In the genomic region with DNA sequence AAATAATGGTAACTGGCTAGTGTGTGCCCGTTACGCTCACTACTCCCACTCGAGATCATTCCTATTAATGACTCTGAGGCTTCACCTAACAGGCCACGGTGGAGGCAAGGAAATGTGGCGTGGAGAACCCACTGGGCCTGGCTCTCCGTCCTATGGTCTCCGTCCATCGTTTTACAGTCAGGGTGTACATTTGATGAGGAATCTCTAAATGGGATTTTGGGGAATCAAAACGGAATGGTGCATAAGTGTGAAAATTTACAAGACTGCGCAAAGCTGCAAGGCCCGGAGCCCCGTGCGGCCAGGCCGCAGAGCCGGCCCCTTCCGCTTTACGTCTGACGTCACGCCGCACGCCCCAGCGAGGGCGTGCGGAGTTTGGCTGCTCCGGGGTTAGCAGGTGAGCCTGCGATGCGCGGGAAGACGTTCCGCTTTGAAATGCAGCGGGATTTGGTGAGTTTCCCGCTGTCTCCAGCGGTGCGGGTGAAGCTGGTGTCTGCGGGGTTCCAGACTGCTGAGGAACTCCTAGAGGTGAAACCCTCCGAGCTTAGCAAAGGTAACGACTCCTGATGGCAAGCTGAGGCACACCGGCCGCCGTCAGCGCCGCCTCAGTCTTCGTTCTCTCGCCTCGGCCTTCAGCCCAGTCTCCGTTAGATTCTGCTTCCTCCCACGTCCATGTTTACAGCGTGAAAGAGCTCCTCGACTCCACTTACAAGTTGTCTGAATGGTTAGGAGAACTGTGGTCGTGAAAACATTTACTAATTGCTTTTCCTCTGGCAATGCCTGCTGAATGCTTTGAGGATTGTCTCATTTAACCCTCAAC, we compare ENCODE assay signal across 1 cellular context.
TF ChIP-seq lines count a peak whose summit lies in the region.

RAD51C (plus strand) TSS at position 364 of the 817 bp plus-strand sequence; CDS start at position 406, 42 bp downstream.

TF ChIP-seq in K562, 482 proteins besides CTCF, POLR2A, EP300 and RAD21 (continued from another document and continues in another):
- TF ChIP-seq ZNF140 (CRISPR knock-in tag; IDR thresholded peaks at IDR 0.05): no peak
- TF ChIP-seq BRF1 (IDR thresholded peaks at IDR 0.05; ENCODE audit: borderline replicate concordance, extremely low read depth, insufficient read length): no peak
- no peak for TF ChIP-seq HMG20A (CRISPR knock-in tag; conservative IDR thresholded peaks at IDR 0.05)
- TF ChIP-seq CCAR2 (IDR thresholded peaks at IDR 0.05; ENCODE audit: low read depth, low read length): no peak
- TF ChIP-seq PTTG1 (tag; IDR thresholded peaks at IDR 0.05; ENCODE audit: low read depth): no peak
- TF ChIP-seq ZBTB33 (CRISPR knock-in tag; IDR thresholded peaks at IDR 0.05): peak; percentile 81
- TF ChIP-seq E2F1 (CRISPR knock-in tag; IDR thresholded peaks at IDR 0.05): peak; percentile 92
- TF ChIP-seq, protein P1, sequence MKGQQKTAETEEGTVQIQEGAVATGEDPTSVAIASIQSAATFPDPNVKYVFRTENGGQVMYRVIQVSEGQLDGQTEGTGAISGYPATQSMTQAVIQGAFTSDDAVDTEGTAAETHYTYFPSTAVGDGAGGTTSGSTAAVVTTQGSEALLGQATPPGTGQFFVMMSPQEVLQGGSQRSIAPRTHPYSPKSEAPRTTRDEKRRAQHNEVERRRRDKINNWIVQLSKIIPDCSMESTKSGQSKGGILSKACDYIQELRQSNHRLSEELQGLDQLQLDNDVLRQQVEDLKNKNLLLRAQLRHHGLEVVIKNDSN (CRISPR knock-in tag; IDR thresholded peaks at IDR 0.05): no peak
- peak; percentile 25; the same call in 1 of the 2 replicates for TF ChIP-seq TEAD4 (IDR thresholded peaks at IDR 0.05; ENCODE audit: low read length)
- no peak for TF ChIP-seq TEAD4 (CRISPR knock-in tag; IDR thresholded peaks at IDR 0.05; ENCODE audit: borderline replicate concordance)
- TF ChIP-seq ETV5 (CRISPR knock-in tag; IDR thresholded peaks at IDR 0.05; ENCODE audit: low read depth): peak; percentile 77
- TF ChIP-seq, protein P2, sequence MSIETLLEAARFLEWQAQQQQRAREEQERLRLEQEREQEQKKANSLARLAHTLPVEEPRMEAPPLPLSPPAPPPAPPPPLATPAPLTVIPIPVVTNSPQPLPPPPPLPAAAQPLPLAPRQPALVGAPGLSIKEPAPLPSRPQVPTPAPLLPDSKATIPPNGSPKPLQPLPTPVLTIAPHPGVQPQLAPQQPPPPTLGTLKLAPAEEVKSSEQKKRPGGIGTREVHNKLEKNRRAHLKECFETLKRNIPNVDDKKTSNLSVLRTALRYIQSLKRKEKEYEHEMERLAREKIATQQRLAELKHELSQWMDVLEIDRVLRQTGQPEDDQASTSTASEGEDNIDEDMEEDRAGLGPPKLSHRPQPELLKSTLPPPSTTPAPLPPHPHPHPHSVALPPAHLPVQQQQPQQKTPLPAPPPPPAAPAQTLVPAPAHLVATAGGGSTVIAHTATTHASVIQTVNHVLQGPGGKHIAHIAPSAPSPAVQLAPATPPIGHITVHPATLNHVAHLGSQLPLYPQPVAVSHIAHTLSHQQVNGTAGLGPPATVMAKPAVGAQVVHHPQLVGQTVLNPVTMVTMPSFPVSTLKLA (conservative IDR thresholded peaks at IDR 0.05): peak; percentile 73 to 85
- no peak for TF ChIP-seq ZBTB26 (CRISPR knock-in tag; IDR thresholded peaks at IDR 0.05)
- peak; percentile 79; the same call in 1 of the 2 replicates for TF ChIP-seq ZNF740 (CRISPR knock-in tag; IDR thresholded peaks at IDR 0.05)
- TF ChIP-seq ZNF740 (tag; IDR thresholded peaks at IDR 0.05): no peak
- TF ChIP-seq, protein P3, sequence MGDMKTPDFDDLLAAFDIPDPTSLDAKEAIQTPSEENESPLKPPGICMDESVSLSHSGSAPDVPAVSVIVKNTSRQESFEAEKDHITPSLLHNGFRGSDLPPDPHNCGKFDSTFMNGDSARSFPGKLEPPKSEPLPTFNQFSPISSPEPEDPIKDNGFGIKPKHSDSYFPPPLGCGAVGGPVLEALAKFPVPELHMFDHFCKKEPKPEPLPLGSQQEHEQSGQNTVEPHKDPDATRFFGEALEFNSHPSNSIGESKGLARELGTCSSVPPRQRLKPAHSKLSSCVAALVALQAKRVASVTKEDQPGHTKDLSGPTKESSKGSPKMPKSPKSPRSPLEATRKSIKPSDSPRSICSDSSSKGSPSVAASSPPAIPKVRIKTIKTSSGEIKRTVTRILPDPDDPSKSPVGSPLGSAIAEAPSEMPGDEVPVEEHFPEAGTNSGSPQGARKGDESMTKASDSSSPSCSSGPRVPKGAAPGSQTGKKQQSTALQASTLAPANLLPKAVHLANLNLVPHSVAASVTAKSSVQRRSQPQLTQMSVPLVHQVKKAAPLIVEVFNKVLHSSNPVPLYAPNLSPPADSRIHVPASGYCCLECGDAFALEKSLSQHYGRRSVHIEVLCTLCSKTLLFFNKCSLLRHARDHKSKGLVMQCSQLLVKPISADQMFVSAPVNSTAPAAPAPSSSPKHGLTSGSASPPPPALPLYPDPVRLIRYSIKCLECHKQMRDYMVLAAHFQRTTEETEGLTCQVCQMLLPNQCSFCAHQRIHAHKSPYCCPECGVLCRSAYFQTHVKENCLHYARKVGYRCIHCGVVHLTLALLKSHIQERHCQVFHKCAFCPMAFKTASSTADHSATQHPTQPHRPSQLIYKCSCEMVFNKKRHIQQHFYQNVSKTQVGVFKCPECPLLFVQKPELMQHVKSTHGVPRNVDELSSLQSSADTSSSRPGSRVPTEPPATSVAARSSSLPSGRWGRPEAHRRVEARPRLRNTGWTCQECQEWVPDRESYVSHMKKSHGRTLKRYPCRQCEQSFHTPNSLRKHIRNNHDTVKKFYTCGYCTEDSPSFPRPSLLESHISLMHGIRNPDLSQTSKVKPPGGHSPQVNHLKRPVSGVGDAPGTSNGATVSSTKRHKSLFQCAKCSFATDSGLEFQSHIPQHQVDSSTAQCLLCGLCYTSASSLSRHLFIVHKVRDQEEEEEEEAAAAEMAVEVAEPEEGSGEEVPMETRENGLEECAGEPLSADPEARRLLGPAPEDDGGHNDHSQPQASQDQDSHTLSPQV (IDR thresholded peaks at IDR 0.05): peak; percentile 98
- TF ChIP-seq ZNF324 (CRISPR knock-in tag; IDR thresholded peaks at IDR 0.05): no peak
- no peak for TF ChIP-seq TCFL5 (CRISPR knock-in tag; conservative IDR thresholded peaks at IDR 0.05)
- peak; percentile 98 for TF ChIP-seq MAX (CRISPR knock-in tag; IDR thresholded peaks at IDR 0.05)
- TF ChIP-seq ZNF23 (CRISPR knock-in tag; IDR thresholded peaks at IDR 0.05): no peak
- TF ChIP-seq ZNF780A (CRISPR knock-in tag; IDR thresholded peaks at IDR 0.05): no peak
- TF ChIP-seq, protein P4, sequence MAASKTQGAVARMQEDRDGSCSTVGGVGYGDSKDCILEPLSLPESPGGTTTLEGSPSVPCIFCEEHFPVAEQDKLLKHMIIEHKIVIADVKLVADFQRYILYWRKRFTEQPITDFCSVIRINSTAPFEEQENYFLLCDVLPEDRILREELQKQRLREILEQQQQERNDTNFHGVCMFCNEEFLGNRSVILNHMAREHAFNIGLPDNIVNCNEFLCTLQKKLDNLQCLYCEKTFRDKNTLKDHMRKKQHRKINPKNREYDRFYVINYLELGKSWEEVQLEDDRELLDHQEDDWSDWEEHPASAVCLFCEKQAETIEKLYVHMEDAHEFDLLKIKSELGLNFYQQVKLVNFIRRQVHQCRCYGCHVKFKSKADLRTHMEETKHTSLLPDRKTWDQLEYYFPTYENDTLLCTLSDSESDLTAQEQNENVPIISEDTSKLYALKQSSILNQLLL (CRISPR knock-in tag; IDR thresholded peaks at IDR 0.05; ENCODE audit: borderline replicate concordance): no peak
- no peak for TF ChIP-seq ZNF41 (CRISPR knock-in tag; conservative IDR thresholded peaks at IDR 0.05)
- TF ChIP-seq, protein P5, sequence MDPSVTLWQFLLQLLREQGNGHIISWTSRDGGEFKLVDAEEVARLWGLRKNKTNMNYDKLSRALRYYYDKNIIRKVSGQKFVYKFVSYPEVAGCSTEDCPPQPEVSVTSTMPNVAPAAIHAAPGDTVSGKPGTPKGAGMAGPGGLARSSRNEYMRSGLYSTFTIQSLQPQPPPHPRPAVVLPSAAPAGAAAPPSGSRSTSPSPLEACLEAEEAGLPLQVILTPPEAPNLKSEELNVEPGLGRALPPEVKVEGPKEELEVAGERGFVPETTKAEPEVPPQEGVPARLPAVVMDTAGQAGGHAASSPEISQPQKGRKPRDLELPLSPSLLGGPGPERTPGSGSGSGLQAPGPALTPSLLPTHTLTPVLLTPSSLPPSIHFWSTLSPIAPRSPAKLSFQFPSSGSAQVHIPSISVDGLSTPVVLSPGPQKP (CRISPR knock-in tag; IDR thresholded peaks at IDR 0.05): no peak
- TF ChIP-seq SMAD1 (IDR thresholded peaks at IDR 0.05; ENCODE audit: low read depth, low read length, partially characterized antibody): peak; percentile 28
- peak; percentile 90 for TF ChIP-seq BRD4 (IDR thresholded peaks at IDR 0.05)
- TF ChIP-seq ZNF586 (CRISPR knock-in tag; conservative IDR thresholded peaks at IDR 0.05): no peak
- TF ChIP-seq ARHGAP35 (IDR thresholded peaks at IDR 0.05; ENCODE audit: partially characterized antibody): no peak
- TF ChIP-seq ZNF778 (CRISPR knock-in tag; IDR thresholded peaks at IDR 0.05): no peak
- peak; percentile 79 for TF ChIP-seq ZBTB17 (CRISPR knock-in tag; IDR thresholded peaks at IDR 0.05)
- 0 out of 2 replicates have a peak, but pooled peaks have one; percentile 56 for TF ChIP-seq ZNF311 (CRISPR knock-in tag; IDR thresholded peaks at IDR 0.05)
- TF ChIP-seq MTF1 (CRISPR knock-in tag; IDR thresholded peaks at IDR 0.05; ENCODE audit: borderline replicate concordance): no peak
- no peak for TF ChIP-seq MTA2 (IDR thresholded peaks at IDR 0.05; ENCODE audit: low read depth)
- no peak for TF ChIP-seq BMI1 (IDR thresholded peaks at IDR 0.05; ENCODE audit: low read length)
- no peak for TF ChIP-seq FOXJ3 (CRISPR knock-in tag; IDR thresholded peaks at IDR 0.05)
- TF ChIP-seq SMARCB1 (IDR thresholded peaks at IDR 0.05; ENCODE audit: insufficient read length, low read depth): no peak
- peak; percentile 34; the same call in 1 of the 2 replicates for TF ChIP-seq ZKSCAN8 (CRISPR knock-in tag; IDR thresholded peaks at IDR 0.05)
- TF ChIP-seq DIDO1 (tag; IDR thresholded peaks at IDR 0.05; ENCODE audit: low read depth): peak; percentile 71
- peak; percentile 86 for TF ChIP-seq ZNF175 (CRISPR knock-in tag; IDR thresholded peaks at IDR 0.05; ENCODE audit: low read depth)
- peak; percentile 10 for TF ChIP-seq NEUROD1 (IDR thresholded peaks at IDR 0.05; ENCODE audit: borderline replicate concordance, low read depth, low read length, partially characterized antibody)
- TF ChIP-seq NFIC (IDR thresholded peaks at IDR 0.05): peak; percentile 17; the same call in 1 of the 2 replicates
- TF ChIP-seq KLF1 (tag; IDR thresholded peaks at IDR 0.05): peak; percentile 66; the same call in 1 of the 2 replicates
